20 cellular contexts compared by ENCODE assay signal in the genomic region with DNA sequence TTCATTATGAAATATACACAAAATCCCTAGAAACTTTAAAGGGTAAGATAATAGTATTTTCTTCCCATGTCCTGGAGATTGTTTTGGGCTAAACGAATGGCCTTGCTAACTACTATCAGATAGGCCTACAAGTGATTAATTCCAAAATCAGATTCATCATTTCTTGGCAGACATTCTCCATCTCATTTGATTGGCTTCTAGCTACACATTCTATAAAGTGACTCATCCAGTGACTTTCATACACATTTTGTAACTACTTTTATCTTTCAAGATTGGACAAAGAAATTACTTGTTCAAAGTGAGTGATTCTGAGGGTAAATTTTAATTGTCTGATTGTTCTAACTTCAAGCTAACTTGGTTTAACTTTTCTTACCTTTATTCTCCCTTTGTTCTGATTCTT.
DNase-seq lines count a peak whose midpoint lies in the region; ATAC-seq, FAIRE-seq and TF ChIP-seq lines count a peak whose summit lies in the region.
"Had no signal": no experiment of that assay in that cellular context is flagged by ENCODE, and none has a peak within 500 bp of the region (broad histone marks: within the 10 kb centered on the region; RNA-seq: fewer than 3 reads in every experiment).

No MANE protein-coding gene starts in this region.

- peak; percentile 55 to 69 for ATAC-seq in activated CD4-positive, CD25-positive, alpha-beta regulatory T cell treated with anti-CD3 and anti-CD28 coated beads, Interleukin-2, amount 50 U/mL, for 24 hours
- ATAC-seq: left colon, mucosa of descending colon had no signal

- peaks cover 2% of the 10 kb centered on the region for H3K9me3 Mint-ChIP-seq in activated naive CD8-positive, alpha-beta T cell treated with anti-CD3 and anti-CD28 coated beads for 36 hours

- DNase-seq in activated CD4-positive, CD25-positive, alpha-beta regulatory T cell (lab: John Stamatoyannopoulos, UW) = no peak
- DNase-seq in H54 (ENCODE audit: insufficient read length, low spot score) (no peak), iris pigment epithelial cell (ENCODE audit: low read depth) (peak; percentile 73), ecto neural progenitor cell (ENCODE audit: low spot score) (no peak), frontal cortex (ENCODE audit: low spot score in 2 of 2) (no peak), GM03348 (ENCODE audit: low spot score) (no peak)
- DNase-seq in activated naive CD8-positive, alpha-beta T cell treated with anti-CD3 and anti-CD28 coated beads for 36 hours = no peak
- DNase-seq: 8988T; Caco-2; GDM1; hypothalamus; left colon; mucosa of descending colon; NCI-H2081 treated with DMSO at 0.1 percent for 48 hours; NCI-H748 treated with DMSO at 0.1 percent for 48 hours; occipital lobe; stimulated activated CD4-positive, alpha-beta T cell treated with anti-CD3 and anti-CD28 coated beads, Interleukin-4, amount 100 ng/mL, for 1 hour; stimulated activated CD8-positive, alpha-beta memory T cell treated with anti-CD3 and anti-CD28 coated beads, Interleukin-4, amount 100 ng/mL, for 48 hours; transverse colon had no signal

- H3K36me3 Mint-ChIP-seq in activated naive CD8-positive, alpha-beta T cell treated with anti-CD3 and anti-CD28 coated beads for 36 hours = peaks cover 49% of the 10 kb centered on the region

- no peaks in the 10 kb centered on the region for H3K27me3 Mint-ChIP-seq in activated naive CD8-positive, alpha-beta T cell treated with anti-CD3 and anti-CD28 coated beads for 36 hours

- H3K27ac Mint-ChIP-seq in activated naive CD8-positive, alpha-beta T cell treated with anti-CD3 and anti-CD28 coated beads for 36 hours = peak overlapping the region; percentile 4

- FAIRE-seq in H54 (lab: Jason Lieb, UNC) (peak; percentile 92), frontal cortex (lab: Jason Lieb, UNC) (no peak)

- H3K4me1 Mint-ChIP-seq in activated naive CD8-positive, alpha-beta T cell treated with anti-CD3 and anti-CD28 coated beads for 36 hours = peaks cover 69% of the 10 kb centered on the region

- no peak overlapping the region for H3K4me3 Mint-ChIP-seq in activated naive CD8-positive, alpha-beta T cell treated with anti-CD3 and anti-CD28 coated beads for 36 hours

- TF ChIP-seq POLR2A in H54 (IDR thresholded peaks at IDR 0.05; ENCODE audit: low read depth, low read length) = no peak
